Comparison of ENCODE assay signal across 33 cellular contexts in genomic region chrY:21600170-21600569, GRCh38.
"Had no signal": no experiment of that assay in that cellular context is flagged by ENCODE, and none has a peak within 500 bp of the region (broad histone marks: within the 10 kb centered on the region; RNA-seq: fewer than 3 reads in every experiment).

No MANE protein-coding gene starts in this region.

- H3K9me3 ChIP-seq: adrenal gland, body of pancreas, breast epithelium had no signal

- H3K27ac ChIP-seq: adrenal gland, body of pancreas, brain microvascular endothelial cell, breast epithelium, VCaP had no signal

- H3K4me1 ChIP-seq: adrenal gland, body of pancreas, breast epithelium had no signal

- DNase-seq: activated B cell treated with CpG ODN at 0.5 μM for 24 hours; activated CD4-positive, alpha-beta memory T cell treated with anti-CD3 and anti-CD28 coated beads for 36 hours; activated CD4-positive, alpha-beta T cell treated with anti-CD3 and anti-CD28 coated beads for 4 hours; activated CD4-positive, alpha-beta T cell treated with anti-CD3 and anti-CD28 coated beads, Interleukin-2, amount 10 ng/mL, durations not matched to agents 24 days and 14 days; activated CD4-positive, alpha-beta T cell treated with anti-CD3 and anti-CD28 coated beads, Interleukin-2, amount 50 U/mL, for 1 hour; activated CD4-positive, alpha-beta T cell treated with anti-CD3 and anti-CD28 coated beads, Interleukin-2, amount 50 U/mL, for 4 hours; activated CD4-positive, CD25-positive, alpha-beta regulatory T cell treated with anti-CD3 and anti-CD28 coated beads, Interleukin-2, amount 50 U/mL, for 72 hours; activated CD8-positive, alpha-beta memory T cell treated with anti-CD3 and anti-CD28 coated beads, Interleukin-2, amount 50 U/mL, for 4 hours; activated CD8-positive, alpha-beta T cell treated with anti-CD3 and anti-CD28 coated beads for 36 hours; activated effector memory CD4-positive, alpha-beta T cell treated with anti-CD3 and anti-CD28 coated beads, Interleukin-2, amount 50 U/mL, for 16 hours; activated gamma-delta T cell treated with Interleukin-2 at 50 U/mL for 16 hours; activated naive CD4-positive, alpha-beta T cell; activated naive CD4-positive, alpha-beta T cell treated with anti-CD3 and anti-CD28 coated beads for 36 hours; activated naive CD4-positive, alpha-beta T cell treated with anti-CD3 and anti-CD28 coated beads, Interleukin-2, amount 50 U/mL, for 16 hours; activated naive CD8-positive, alpha-beta T cell treated with anti-CD3 and anti-CD28 coated beads for 36 hours; activated T-cell treated with anti-CD3 and anti-CD28 coated beads for 4 hours; activated T-cell treated with anti-CD3 and anti-CD28 coated beads, Interleukin-2, amount 50 U/mL, for 1 hour; activated T-cell treated with anti-CD3 and anti-CD28 coated beads, Interleukin-2, amount 50 U/mL, for 4 hours; activated T-cell treated with anti-CD3 and anti-CD28 coated beads, Interleukin-2, amount 50 U/mL, for 72 hours; adrenal gland; amniotic stem cell; aorta; body of pancreas; brain microvascular endothelial cell; caudate nucleus; cerebellar nuclear complex; T-helper 1 cell; T-helper 2 cell; T-helper 9 cell had no signal

- ATAC-seq: activated CD8-positive, alpha-beta T cell treated with anti-CD3 and anti-CD28 coated beads for 36 hours; activated naive CD4-positive, alpha-beta T cell treated with anti-CD3 and anti-CD28 coated beads, Interleukin-2, amount 50 U/mL, for 72 hours; activated T-cell treated with anti-CD3 and anti-CD28 coated beads, Interleukin-2, amount 50 U/mL, for 4 hours; activated T-cell treated with anti-CD3 and anti-CD28 coated beads, Interleukin-2, amount 50 U/mL, for 72 hours; activated T-helper 17 cell treated with anti-CD3 and anti-CD28 coated beads, Interleukin-2, amount 50 U/mL, for 72 hours; body of pancreas had no signal

- H3K4me3 ChIP-seq: adrenal gland, body of pancreas, breast epithelium had no signal

- H3K27me3 ChIP-seq: adrenal gland, body of pancreas, brain microvascular endothelial cell, breast epithelium had no signal

- H3K36me3 ChIP-seq: adrenal gland, brain microvascular endothelial cell, breast epithelium had no signal
